In genomic region chr11:2898366-2899079, GRCh38 we compare ENCODE assay signal across 8 cellular contexts. TPM values are rescaled to one million over a fixed set of nuclear protein-coding genes. Genes with fewer than 3 reads are reported as not detected.
DNase-seq lines count a peak whose midpoint lies in the region; ATAC-seq and TF ChIP-seq lines count a peak whose summit lies in the region.

No MANE protein-coding gene starts in this region.

- H3F3A ChIP-seq in smooth muscle cell (ENCODE audit: low read depth) = no peaks in the 10 kb centered on the region

- no peaks in the 10 kb centered on the region for H3K9me3 ChIP-seq in smooth muscle cell (replicated peaks; ENCODE audit: low read depth)

- H3K4me2 ChIP-seq in smooth muscle cell = peak overlapping the region; percentile 62

- no peaks in the 10 kb centered on the region for H3K9me3 Mint-ChIP-seq in activated T-helper 2 cell treated with anti-CD3 and anti-CD28 coated beads, Interferon-gamma antibody, Interleukin-2, Interleukin-4, amounts not matched to agents 10 μg/mL and 5 μg/mL and 100 μg/mL, durations not matched to agents 14 hours and 24 hours and 36 hours

- H3K27me3 Mint-ChIP-seq in activated T-helper 2 cell treated with anti-CD3 and anti-CD28 coated beads, Interferon-gamma antibody, Interleukin-2, Interleukin-4, amounts not matched to agents 10 μg/mL and 5 μg/mL and 100 μg/mL, durations not matched to agents 14 hours and 24 hours and 36 hours (ENCODE audit: low read depth) = no peaks in the 10 kb centered on the region

- H3K79me2 ChIP-seq in smooth muscle cell (ENCODE audit: low read depth) = no peaks in the 10 kb centered on the region

- peak overlapping the region; percentile 93 for H3K27ac Mint-ChIP-seq in activated T-helper 2 cell treated with anti-CD3 and anti-CD28 coated beads, Interferon-gamma antibody, Interleukin-2, Interleukin-4, amounts not matched to agents 10 μg/mL and 5 μg/mL and 100 μg/mL, durations not matched to agents 14 hours and 24 hours and 36 hours

- ATAC-seq in HG03280 (IDR thresholded peaks at IDR 0.05; ENCODE audit: unreplicated experiment) (no peak), HG02588 (IDR thresholded peaks at IDR 0.05; ENCODE audit: unreplicated experiment) (no peak)

- H3K4me1 ChIP-seq in smooth muscle cell (ENCODE audit: low read depth) = peaks cover 4% of the 10 kb centered on the region

- no peak for TF ChIP-seq CTCF in smooth muscle cell (IDR thresholded peaks at IDR 0.05; ENCODE audit: borderline replicate concordance, insufficient read depth, poor library complexity, severe bottlenecking)

- no peak overlapping the region for H3K27ac ChIP-seq in smooth muscle cell (ENCODE audit: low read depth)

- no peaks in the 10 kb centered on the region for H4K20me1 ChIP-seq in smooth muscle cell (ENCODE audit: low read depth)

- DNase-seq in GM04503 (ENCODE audit: low read depth) (peak; percentile 54), OCI-M1 (lab: John Stamatoyannopoulos, UW) (peak; percentile 31), foreskin melanocyte (peak; percentile 97), smooth muscle cell (lab: John Stamatoyannopoulos, UW; ENCODE audit: unreplicated experiment) (no peak), DMS 273 (lab: John Stamatoyannopoulos, UW; ENCODE audit: unreplicated experiment) (no peak)
- DNase-seq in activated T-helper 2 cell treated with anti-CD3 and anti-CD28 coated beads, Interferon-gamma antibody, Interleukin-2, Interleukin-4, amounts not matched to agents 10 μg/mL and 5 μg/mL and 100 μg/mL, durations not matched to agents 14 hours and 24 hours and 36 hours (ENCODE audit: low spot score) = peak; percentile 56

- WGBS in smooth muscle cell (ENCODE audit: low lambda C conversion rate) = 55% methylated on average over 12 of the region's 12 CpGs

- H3K9ac ChIP-seq in smooth muscle cell (ENCODE audit: low read depth) = no peak overlapping the region

- peaks cover 30% of the 10 kb centered on the region for H3K4me1 Mint-ChIP-seq in activated T-helper 2 cell treated with anti-CD3 and anti-CD28 coated beads, Interferon-gamma antibody, Interleukin-2, Interleukin-4, amounts not matched to agents 10 μg/mL and 5 μg/mL and 100 μg/mL, durations not matched to agents 14 hours and 24 hours and 36 hours (ENCODE audit: low read depth)

- no peaks in the 10 kb centered on the region for H3K36me3 ChIP-seq in smooth muscle cell (ENCODE audit: low read depth)

- intact Hi-C loops in activated T-helper 2 cell treated with anti-CD3 and anti-CD28 coated beads, Interferon-gamma antibody, Interleukin-2, Interleukin-4, amounts not matched to agents 10 μg/mL and 5 μg/mL and 100 μg/mL, durations not matched to agents 14 hours and 24 hours and 36 hours (cut with micrococcal nuclease) = loop anchor here (10.0 kb wide), 1 partner anchor 594 kb away; the partner anchor contains the start of genes C11orf21 and TSPAN32

- H3K36me3 Mint-ChIP-seq in activated T-helper 2 cell treated with anti-CD3 and anti-CD28 coated beads, Interferon-gamma antibody, Interleukin-2, Interleukin-4, amounts not matched to agents 10 μg/mL and 5 μg/mL and 100 μg/mL, durations not matched to agents 14 hours and 24 hours and 36 hours (ENCODE audit: low read depth) = no peaks in the 10 kb centered on the region

- no peak overlapping the region for H3K4me3 ChIP-seq in smooth muscle cell

- H3K27me3 ChIP-seq in smooth muscle cell (ENCODE audit: low read depth) = no peaks in the 10 kb centered on the region

- H2AFZ ChIP-seq in smooth muscle cell (ENCODE audit: low read depth) = no peak overlapping the region

- peak overlapping the region; percentile 78 for H3K4me3 Mint-ChIP-seq in activated T-helper 2 cell treated with anti-CD3 and anti-CD28 coated beads, Interferon-gamma antibody, Interleukin-2, Interleukin-4, amounts not matched to agents 10 μg/mL and 5 μg/mL and 100 μg/mL, durations not matched to agents 14 hours and 24 hours and 36 hours (ENCODE audit: low read depth)

RNA-seq across cellular contexts. Expression of gene CDKN1C, which starts 12.9 kb away (rescaled TPM):
- total RNA-seq in activated T-helper 2 cell treated with anti-CD3 and anti-CD28 coated beads, Interferon-gamma antibody, Interleukin-2, Interleukin-4, amounts not matched to agents 10 μg/mL and 5 μg/mL and 100 μg/mL, durations not matched to agents 14 hours and 24 hours and 36 hours = 1.7 TPM in 2 replicates
- total RNA-seq in smooth muscle cell = 171 and 194 TPM in 2 replicates
- 303 and 392 TPM in 2 replicates for polyA plus RNA-seq in smooth muscle cell

RNA-seq across cellular contexts. Expression of gene PHLDA2, which starts 30.7 kb away (rescaled TPM):
- 34.5 and 34.7 TPM in 2 replicates for total RNA-seq in activated T-helper 2 cell treated with anti-CD3 and anti-CD28 coated beads, Interferon-gamma antibody, Interleukin-2, Interleukin-4, amounts not matched to agents 10 μg/mL and 5 μg/mL and 100 μg/mL, durations not matched to agents 14 hours and 24 hours and 36 hours
- total RNA-seq in smooth muscle cell = 11.0 and 21.8 TPM in 2 replicates
- 89.3 and 90.7 TPM in 2 replicates for polyA plus RNA-seq in smooth muscle cell

Comparison
In these comparisons a context has a peak if more than half of its experiments do, and no peak if none do; other contexts are left out.
1. DNase-seq: peak in GM04503 (single experiment), OCI-M1 (single experiment), activated T-helper 2 cell treated with anti-CD3 and anti-CD28 coated beads, Interferon-gamma antibody, Interleukin-2, Interleukin-4, amounts not matched to agents 10 μg/mL and 5 μg/mL and 100 μg/mL, durations not matched to agents 14 hours and 24 hours and 36 hours (single experiment) and foreskin melanocyte (single experiment); none in smooth muscle cell (single experiment) and DMS 273 (single experiment).
2. RNA of gene CDKN1C, which starts 12.9 kb away (total RNA-seq): 171 to 194 TPM in smooth muscle cell; 1.7 TPM in activated T-helper 2 cell treated with anti-CD3 and anti-CD28 coated beads, Interferon-gamma antibody, Interleukin-2, Interleukin-4, amounts not matched to agents 10 μg/mL and 5 μg/mL and 100 μg/mL, durations not matched to agents 14 hours and 24 hours and 36 hours; every median in the first group is over 10 times any median in the second.